Comparison of ENCODE assay signal across 8 cellular contexts in the genomic region with DNA sequence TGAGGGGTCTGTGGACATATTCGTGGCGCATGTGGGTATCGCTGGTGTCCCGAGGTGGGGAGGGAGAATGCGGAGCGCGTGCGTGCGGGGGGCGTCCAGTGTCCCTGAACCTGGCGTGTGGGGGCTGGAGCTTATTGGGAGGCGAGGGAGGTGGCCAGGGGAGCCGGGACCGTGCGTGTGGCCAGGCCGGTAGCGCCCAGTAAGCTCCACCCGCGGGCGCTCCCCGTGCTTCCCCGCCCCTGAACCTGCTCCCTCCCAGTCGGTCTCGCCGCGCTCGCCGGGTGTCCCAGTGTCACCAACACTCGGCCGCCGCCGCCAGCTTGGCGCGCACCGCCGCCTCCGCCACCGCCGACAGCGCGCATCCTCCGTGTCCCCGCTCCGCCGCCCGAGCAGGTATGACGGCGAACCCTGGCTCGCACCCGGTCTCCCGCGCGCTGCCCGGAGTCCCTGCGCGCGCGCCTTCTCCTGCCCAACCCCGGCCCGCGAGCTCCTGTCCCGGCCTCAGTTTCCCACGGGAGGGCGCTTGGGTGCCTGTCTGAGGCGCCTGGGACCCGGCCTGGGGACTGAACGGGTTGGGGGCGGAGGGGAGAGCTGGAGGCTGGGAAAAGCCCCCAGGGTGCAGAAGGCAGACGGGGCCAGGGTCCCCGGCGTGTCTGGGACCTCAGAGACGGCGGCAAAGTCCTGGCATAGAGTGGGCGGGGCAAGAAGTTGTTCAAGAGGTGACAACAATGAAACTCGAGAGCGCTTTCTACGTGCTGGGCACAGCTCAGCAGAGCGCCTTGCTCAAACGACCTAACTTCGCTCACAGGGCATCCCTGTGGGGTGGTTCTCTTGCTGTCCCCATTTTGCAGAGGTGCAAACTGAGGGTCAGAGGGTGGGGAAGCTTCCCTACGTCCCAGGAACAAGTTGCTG. TPM values are rescaled to one million over a fixed set of nuclear protein-coding genes. Genes with fewer than 3 reads are reported as not detected.
DNase-seq lines count a peak whose midpoint lies in the region; ATAC-seq and TF ChIP-seq lines count a peak whose summit lies in the region.

Gene SCNN1B, plus strand, starts transcription at position 258 of the 912 bp plus-strand sequence. CDS start 46,298 bp downstream, outside the sequence.

- ATAC-seq in heart left ventricle (peak in 2 of 4 donors; percentile 31 to 41), left cardiac atrium (no peak), left lobe of liver (peak; percentile 19)

- H3K27ac ChIP-seq in heart left ventricle = no peak within 1 kb of the TSS

- no peaks in the 10 kb centered on the region for H3K36me3 Mint-ChIP-seq in activated T-helper 2 cell treated with anti-CD3 and anti-CD28 coated beads, Interferon-gamma antibody, Interleukin-2, Interleukin-4, amounts not matched to agents 10 μg/mL and 5 μg/mL and 100 μg/mL, durations not matched to agents 14 hours and 24 hours and 36 hours (ENCODE audit: low read depth)

- H3K27me3 Mint-ChIP-seq in activated T-helper 2 cell treated with anti-CD3 and anti-CD28 coated beads, Interferon-gamma antibody, Interleukin-2, Interleukin-4, amounts not matched to agents 10 μg/mL and 5 μg/mL and 100 μg/mL, durations not matched to agents 14 hours and 24 hours and 36 hours (ENCODE audit: low read depth) = peaks cover 34% of the 10 kb centered on the region

- peaks cover 0 to 11% (median 0%) of the 10 kb centered on the region in 12 donors for H3K4me1 ChIP-seq in heart left ventricle

- H3K4me1 Mint-ChIP-seq in activated T-helper 2 cell treated with anti-CD3 and anti-CD28 coated beads, Interferon-gamma antibody, Interleukin-2, Interleukin-4, amounts not matched to agents 10 μg/mL and 5 μg/mL and 100 μg/mL, durations not matched to agents 14 hours and 24 hours and 36 hours (ENCODE audit: low read depth) = peaks cover 7% of the 10 kb centered on the region

- TF ChIP-seq CTCF in heart left ventricle (IDR thresholded peaks at IDR 0.05) = no peak

- WGBS in heart left ventricle, 4 donors = 2 to 4% (median 2%) methylated on average over 44 to 81 of the region's 81 CpGs

- intact Hi-C loops in heart left ventricle (cut with DNase I) = loop anchor here in 1 of 10 donors (10.0 kb wide), 1 partner anchor 138 kb away; no protein-coding TSS in a partner anchor
- intact Hi-C loops in left cardiac atrium (cut with DNase I) = no loop called here
- intact Hi-C loops in activated T-helper 2 cell treated with anti-CD3 and anti-CD28 coated beads, Interferon-gamma antibody, Interleukin-2, Interleukin-4, amounts not matched to agents 10 μg/mL and 5 μg/mL and 100 μg/mL, durations not matched to agents 14 hours and 24 hours and 36 hours (cut with micrococcal nuclease) = no loop called here

- peaks cover 8 to 48% (median 29%) of the 10 kb centered on the region in 9 donors for H3K27me3 ChIP-seq in heart left ventricle

- peak within 1 kb of the TSS; percentile 8 for H3K4me3 Mint-ChIP-seq in activated T-helper 2 cell treated with anti-CD3 and anti-CD28 coated beads, Interferon-gamma antibody, Interleukin-2, Interleukin-4, amounts not matched to agents 10 μg/mL and 5 μg/mL and 100 μg/mL, durations not matched to agents 14 hours and 24 hours and 36 hours (ENCODE audit: low read depth)

- H3K9me3 ChIP-seq in heart left ventricle = peaks cover 0 to 3% (median 0%) of the 10 kb centered on the region in 12 donors

- no peak for TF ChIP-seq POLR2A in heart left ventricle (IDR thresholded peaks at IDR 0.05)

- no peaks in the 10 kb centered on the region for H3K36me3 ChIP-seq in heart left ventricle

- DNase-seq in heart left ventricle = no peak
- DNase-seq in left cardiac atrium = no peak
- DNase-seq in activated T-helper 2 cell treated with anti-CD3 and anti-CD28 coated beads, Interferon-gamma antibody, Interleukin-2, Interleukin-4, amounts not matched to agents 10 μg/mL and 5 μg/mL and 100 μg/mL, durations not matched to agents 14 hours and 24 hours and 36 hours (ENCODE audit: low spot score) = no peak
- DNase-seq in left lobe of liver (ENCODE audit: low spot score) = no peak
- DNase-seq in ureter (ENCODE audit: low spot score) = peak; percentile 62
- no peak for DNase-seq in cerebellar nuclear complex (lab: John Stamatoyannopoulos, UW)
- no peak for DNase-seq in activated effector memory CD4-positive, alpha-beta T cell treated with Interleukin-2 at 50 U/mL for 16 hours
- no peak for DNase-seq in HuH-7 (ENCODE audit: low spot score)

- no peaks in the 10 kb centered on the region for H3K9me3 Mint-ChIP-seq in activated T-helper 2 cell treated with anti-CD3 and anti-CD28 coated beads, Interferon-gamma antibody, Interleukin-2, Interleukin-4, amounts not matched to agents 10 μg/mL and 5 μg/mL and 100 μg/mL, durations not matched to agents 14 hours and 24 hours and 36 hours

- peak within 1 kb of the TSS in 10 of 12 donors; percentile 12 to 35 (median 18) for H3K4me3 ChIP-seq in heart left ventricle

- H3K27ac Mint-ChIP-seq in activated T-helper 2 cell treated with anti-CD3 and anti-CD28 coated beads, Interferon-gamma antibody, Interleukin-2, Interleukin-4, amounts not matched to agents 10 μg/mL and 5 μg/mL and 100 μg/mL, durations not matched to agents 14 hours and 24 hours and 36 hours = no peak within 1 kb of the TSS

RNA-seq across cellular contexts. Expression of gene SCNN1B, which starts in this region (rescaled TPM):
- total RNA-seq in heart left ventricle = 1 to 10 TPM in 1 of 9 donors, under 1 TPM in 2, not detected in 6; 0.27 to 1.1 (median 0.71) TPM
- polyA plus RNA-seq in heart left ventricle = under 1 TPM; 0.15 to 0.34 TPM
- total RNA-seq in left cardiac atrium = under 1 TPM; 0.18 to 0.91 TPM
- total RNA-seq in activated T-helper 2 cell treated with anti-CD3 and anti-CD28 coated beads, Interferon-gamma antibody, Interleukin-2, Interleukin-4, amounts not matched to agents 10 μg/mL and 5 μg/mL and 100 μg/mL, durations not matched to agents 14 hours and 24 hours and 36 hours = not detected in 2 replicates
- total RNA-seq in left lobe of liver = 0.18 TPM
- total RNA-seq in ureter = 55.8 TPM

Comparison
In these comparisons a context has a peak if more than half of its experiments do, and no peak if none do; other contexts are left out.
1. RNA of gene SCNN1B (total RNA-seq): 55.8 TPM in ureter (single experiment); 0.18 to 0.91 TPM in left cardiac atrium, 0.18 TPM in left lobe of liver (single experiment), 0.27 to 1.1 TPM in heart left ventricle and not detected in activated T-helper 2 cell treated with anti-CD3 and anti-CD28 coated beads, Interferon-gamma antibody, Interleukin-2, Interleukin-4, amounts not matched to agents 10 μg/mL and 5 μg/mL and 100 μg/mL, durations not matched to agents 14 hours and 24 hours and 36 hours; every median in the first group is over 10 times any median in the second.
2. Peak in ATAC-seq in left lobe of liver; RNA of the gene not detected or under 1 TPM.